ENCODE assay signal across 20 cellular contexts in the genomic region with DNA sequence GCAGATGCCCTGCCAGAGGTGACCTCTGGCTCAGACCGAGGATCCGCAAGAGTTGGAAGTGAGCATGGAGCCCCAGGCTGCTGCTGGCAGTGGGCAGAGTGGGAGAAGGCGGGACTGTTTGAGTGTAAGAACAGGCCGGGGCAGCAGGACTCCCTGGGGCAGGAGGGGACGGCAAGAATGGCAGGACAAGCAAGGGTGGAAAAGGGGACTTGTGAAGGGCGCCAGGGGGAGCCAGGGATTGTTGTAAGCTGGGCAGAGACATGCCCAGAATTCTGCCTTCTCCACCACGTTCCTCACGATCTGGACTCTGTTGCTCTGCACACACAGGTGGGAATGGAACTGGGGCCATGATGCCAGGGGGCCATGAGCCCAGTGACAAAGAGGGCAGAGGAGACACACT.
DNase-seq lines count a peak whose midpoint lies in the region; ATAC-seq and TF ChIP-seq lines count a peak whose summit lies in the region.
"Had no signal": no experiment of that assay in that cellular context is flagged by ENCODE, and none has a peak within 500 bp of the region (broad histone marks: within the 10 kb centered on the region; RNA-seq: fewer than 3 reads in every experiment).

No MANE protein-coding gene starts in this region.

- no peaks in the 10 kb centered on the region for H3F3A ChIP-seq in GM23338 (replicated peaks; ENCODE audit: low read depth)

- ATAC-seq in GM23338 (no peak), T-helper 17 cell (no peak)
- ATAC-seq in activated naive CD4-positive, alpha-beta T cell treated with anti-CD3 and anti-CD28 coated beads, Interleukin-2, amount 50 U/mL, for 72 hours: no peak
- ATAC-seq: A549 had no signal

- H3K27me3 Mint-ChIP-seq in GM23338 (ENCODE audit: insufficient read depth, low read depth, poor library complexity) (peaks cover 6% of the 10 kb centered on the region), neural crest cell (ENCODE audit: low read depth) (no peaks in the 10 kb centered on the region), osteocyte (ENCODE audit: unreplicated experiment) (peaks cover 4% of the 10 kb centered on the region), T-helper 17 cell (peaks cover 12% of the 10 kb centered on the region)
- H3K27me3 Mint-ChIP-seq: CD4-positive, alpha-beta memory T cell had no signal

- H3K9me2 ChIP-seq in GM23338 (ENCODE audit: insufficient read depth): 0 out of 2 replicates have a peak, but pooled peaks cover 4% of the 10 kb centered on the region
- no peaks in the 10 kb centered on the region for H3K9me2 ChIP-seq in Karpas-422 (replicated peaks; ENCODE audit: insufficient read depth, low read length)

- H3K9me3 Mint-ChIP-seq in GM23338 (no peaks in the 10 kb centered on the region), neural crest cell (no peaks in the 10 kb centered on the region), osteocyte (ENCODE audit: unreplicated experiment) (no peaks in the 10 kb centered on the region)
- no peaks in the 10 kb centered on the region for H3K9me3 Mint-ChIP-seq in activated naive CD4-positive, alpha-beta T cell treated with anti-CD3 and anti-CD28 coated beads, Interleukin-2, amount 50 U/mL, for 72 hours
- H3K9me3 Mint-ChIP-seq: CD4-positive, alpha-beta memory T cell; H9 had no signal

- H3K36me3 Mint-ChIP-seq in GM23338 (ENCODE audit: low read depth) (no peaks in the 10 kb centered on the region), neural crest cell (ENCODE audit: low read depth) (no peaks in the 10 kb centered on the region), osteocyte (ENCODE audit: unreplicated experiment) (no peaks in the 10 kb centered on the region), T-helper 17 cell (ENCODE audit: low read depth) (no peaks in the 10 kb centered on the region)
- H3K36me3 Mint-ChIP-seq in activated naive CD4-positive, alpha-beta T cell treated with anti-CD3 and anti-CD28 coated beads, Interleukin-2, amount 50 U/mL, for 72 hours: no peaks in the 10 kb centered on the region
- H3K36me3 Mint-ChIP-seq: CD4-positive, alpha-beta memory T cell had no signal

- no peak for DNase-seq in GM23338 (ENCODE audit: low spot score)
- no peak for DNase-seq in Karpas-422
- DNase-seq in neural crest cell (ENCODE audit: low read depth, low spot score): no peak
- peak; percentile 82 for DNase-seq in osteocyte (ENCODE audit: extremely low spot score, unreplicated experiment)
- DNase-seq in activated naive CD4-positive, alpha-beta T cell treated with anti-CD3 and anti-CD28 coated beads, Interleukin-2, amount 50 U/mL, for 72 hours (ENCODE audit: low spot score in 2 of 2): no peak
- no peak for DNase-seq in NCI-H1694 (lab: John Stamatoyannopoulos, UW)
- no peak for DNase-seq in T-helper 17 cell
- DNase-seq: 8988T; ACHN; AML-193; BE2C; Caco-2; CD4-positive, alpha-beta memory T cell; DMS153; DND-41; GM23248; H9; HFFc6 had no signal

- H3K4me1 Mint-ChIP-seq in GM23338: peaks cover 42% of the 10 kb centered on the region
- H3K4me1 Mint-ChIP-seq in neural crest cell: peaks cover 65% of the 10 kb centered on the region
- no peaks in the 10 kb centered on the region for H3K4me1 Mint-ChIP-seq in osteocyte (ENCODE audit: unreplicated experiment)
- peaks cover 5% of the 10 kb centered on the region for H3K4me1 Mint-ChIP-seq in T-helper 17 cell

- H3K9ac ChIP-seq in Karpas-422 (ENCODE audit: low read length): peak overlapping the region; percentile 53
- H3K9ac ChIP-seq: BLaER1 treated with 17β-estradiol and CSF1 and Interleukin-3, amounts not matched to agents 10 nM and 100 nM; GM23248 had no signal

- no peak overlapping the region for H2AFZ ChIP-seq in GM23338
- H2AFZ ChIP-seq in Karpas-422 (ENCODE audit: low read length): no peak overlapping the region
- H2AFZ ChIP-seq: GM23248 had no signal

- H3K4me1 ChIP-seq in GM23338 (ENCODE audit: insufficient read depth) (peaks cover 32% of the 10 kb centered on the region), Karpas-422 (ENCODE audit: low read length) (peaks cover 98% of the 10 kb centered on the region)
- H3K4me1 ChIP-seq: A549, BE2C, Caco-2 had no signal

- H3K4me3 Mint-ChIP-seq in GM23338 (no peak overlapping the region; the same call in 2 of the 3 replicates), neural crest cell (peak overlapping the region; percentile 27), osteocyte (ENCODE audit: unreplicated experiment) (no peak overlapping the region), T-helper 17 cell (no peak overlapping the region)
- H3K4me3 Mint-ChIP-seq: CD4-positive, alpha-beta memory T cell; H9; HFFc6 had no signal

- no peaks in the 10 kb centered on the region for H3K36me3 ChIP-seq in GM23338 (ENCODE audit: insufficient read depth)
- H3K36me3 ChIP-seq in Karpas-422 (ENCODE audit: insufficient read depth, low read length): no peaks in the 10 kb centered on the region; the same call in 1 of the 2 replicates
- H3K36me3 ChIP-seq: BE2C; BLaER1 treated with 17β-estradiol and CSF1 and Interleukin-3, amounts not matched to agents 10 nM and 100 nM had no signal

- H3K9me3 ChIP-seq in Karpas-422 (ENCODE audit: low read length) (no peaks in the 10 kb centered on the region), T-helper 17 cell (ENCODE audit: control insufficient read depth, low read length, poor library complexity, severe bottlenecking) (no peaks in the 10 kb centered on the region)
- H3K9me3 ChIP-seq: A549; BE2C; BLaER1 treated with 17β-estradiol and CSF1 and Interleukin-3, amounts not matched to agents 10 nM and 100 nM; Caco-2 had no signal

- H4K20me1 ChIP-seq in GM23338 (replicated peaks; ENCODE audit: insufficient read depth): no peaks in the 10 kb centered on the region
- no peaks in the 10 kb centered on the region for H4K20me1 ChIP-seq in Karpas-422 (ENCODE audit: insufficient read depth, low read depth, low read length)
- H4K20me1 ChIP-seq: BLaER1 treated with 17β-estradiol and CSF1 and Interleukin-3, amounts not matched to agents 10 nM and 100 nM had no signal

- H3K4me2 ChIP-seq in GM23338 (no peak overlapping the region), Karpas-422 (ENCODE audit: low read depth, low read length, poor library complexity, severe bottlenecking) (peak overlapping the region; percentile 76)
- H3K4me2 ChIP-seq: A549; BLaER1 treated with 17β-estradiol and CSF1 and Interleukin-3, amounts not matched to agents 10 nM and 100 nM had no signal

- no peaks in the 10 kb centered on the region for H3K79me2 ChIP-seq in GM23338 (replicated peaks; ENCODE audit: insufficient read depth)
- H3K79me2 ChIP-seq in Karpas-422 (ENCODE audit: low read length): no peaks in the 10 kb centered on the region; the same call in 1 of the 2 replicates

- no peak for TF ChIP-seq CTCF in GM23338 (conservative IDR thresholded peaks at IDR 0.05; ENCODE audit: low read depth in 2 of 2)
- TF ChIP-seq CTCF in neural crest cell (conservative IDR thresholded peaks at IDR 0.05): no peak
- TF ChIP-seq CTCF in osteocyte (IDR thresholded peaks at IDR 0.05): no peak

- H3K27ac Mint-ChIP-seq in GM23338: peak overlapping the region; percentile 60; the same call in 1 of the 2 replicates
- H3K27ac Mint-ChIP-seq in neural crest cell (ENCODE audit: unreplicated experiment): peak overlapping the region; percentile 51
- H3K27ac Mint-ChIP-seq in osteocyte (ENCODE audit: unreplicated experiment): no peak overlapping the region
- peak overlapping the region in 1 of 2 donors; percentile 74 for H3K27ac Mint-ChIP-seq in activated naive CD4-positive, alpha-beta T cell treated with anti-CD3 and anti-CD28 coated beads, Interleukin-2, amount 50 U/mL, for 72 hours
- no peak overlapping the region for H3K27ac Mint-ChIP-seq in T-helper 17 cell
- H3K27ac Mint-ChIP-seq: CD4-positive, alpha-beta memory T cell; HFFc6 had no signal

- no peak overlapping the region for H3K4me3 ChIP-seq in GM23338
- peak overlapping the region; percentile 68; the same call in 1 of the 2 replicates for H3K4me3 ChIP-seq in Karpas-422 (ENCODE audit: low read length)
- H3K4me3 ChIP-seq: A549; BLaER1 treated with 17β-estradiol and CSF1 and Interleukin-3, amounts not matched to agents 10 nM and 100 nM; GM23248 had no signal

- H3K27me3 ChIP-seq in GM23338 (ENCODE audit: insufficient read depth): no peaks in the 10 kb centered on the region
- no peaks in the 10 kb centered on the region for H3K27me3 ChIP-seq in Karpas-422 (ENCODE audit: low read length)
- H3K27me3 ChIP-seq: BE2C; BLaER1 treated with 17β-estradiol and CSF1 and Interleukin-3, amounts not matched to agents 10 nM and 100 nM had no signal

- H3K27ac ChIP-seq in GM23338 (ENCODE audit: low read depth): no peak overlapping the region
- H3K27ac ChIP-seq in Karpas-422 (ENCODE audit: low read length): peak overlapping the region; percentile 96; the same call in 1 of the 2 replicates
- H3K27ac ChIP-seq: A549; BLaER1 treated with 17β-estradiol and CSF1 and Interleukin-3, amounts not matched to agents 10 nM and 100 nM; GM23248 had no signal

TF ChIP-seq in GM23338, 12 proteins besides CTCF, POLR2A, EP300 and RAD21 (continues in another document):
- TF ChIP-seq, protein P1, sequence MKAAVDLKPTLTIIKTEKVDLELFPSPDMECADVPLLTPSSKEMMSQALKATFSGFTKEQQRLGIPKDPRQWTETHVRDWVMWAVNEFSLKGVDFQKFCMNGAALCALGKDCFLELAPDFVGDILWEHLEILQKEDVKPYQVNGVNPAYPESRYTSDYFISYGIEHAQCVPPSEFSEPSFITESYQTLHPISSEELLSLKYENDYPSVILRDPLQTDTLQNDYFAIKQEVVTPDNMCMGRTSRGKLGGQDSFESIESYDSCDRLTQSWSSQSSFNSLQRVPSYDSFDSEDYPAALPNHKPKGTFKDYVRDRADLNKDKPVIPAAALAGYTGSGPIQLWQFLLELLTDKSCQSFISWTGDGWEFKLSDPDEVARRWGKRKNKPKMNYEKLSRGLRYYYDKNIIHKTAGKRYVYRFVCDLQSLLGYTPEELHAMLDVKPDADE (IDR thresholded peaks at IDR 0.05): no peak

Comparison
In these comparisons a context has a peak if more than half of its experiments do, and no peak if none do; other contexts are left out.
1. H3K27ac Mint-ChIP-seq: peak in GM23338 (single experiment) and neural crest cell (single experiment); none in osteocyte (single experiment) and T-helper 17 cell (single experiment).